Comparison of ENCODE assay signal across 8 cellular contexts in genomic region chr3:9067352-9067975, GRCh38.
A peak's percentile ranks its signal among the peaks of the same experiment; 100 is the strongest.
DNase-seq lines count a peak whose midpoint lies in the region; ATAC-seq, FAIRE-seq and TF ChIP-seq lines count a peak whose summit lies in the region.

No MANE protein-coding gene starts in this region.

- H4K20me1 ChIP-seq in PC-9 (ENCODE audit: insufficient read depth) (no peaks in the 10 kb centered on the region), HepG2 (ENCODE audit: insufficient read depth, low read length) (no peaks in the 10 kb centered on the region)

- 9% methylated on average over 13 of the region's 13 CpGs for WGBS in HepG2 (ENCODE audit: low lambda C conversion rate)

- peak; percentile 76 for TF ChIP-seq RAD21 in HepG2 (CRISPR knock-in tag; IDR thresholded peaks at IDR 0.05)

- H2AFZ ChIP-seq in PC-9 = no peak overlapping the region
- no peak overlapping the region for H2AFZ ChIP-seq in HepG2 (ENCODE audit: low read length)

- FAIRE-seq in HTR-8/SVneo (lab: Jason Lieb, UNC) (no peak), HepG2 (lab: Jason Lieb, UNC) (peak; percentile 75)

- TF ChIP-seq EP300 in HepG2 (IDR thresholded peaks at IDR 0.05; ENCODE audit: low read depth in 2 of 2, low read length in 2 of 2) = no peak
- TF ChIP-seq EP300 in HepG2 (CRISPR knock-in tag; IDR thresholded peaks at IDR 0.05; ENCODE audit: borderline replicate concordance) = no peak

- no peaks in the 10 kb centered on the region for H3F3A ChIP-seq in PC-9 (ENCODE audit: insufficient read depth, low read depth)

- H3K4me2 ChIP-seq in PC-9 (no peak overlapping the region), HepG2 (ENCODE audit: low read depth, low read length) (no peak overlapping the region)

- H3K4me1 ChIP-seq in PC-9 (replicated peaks; ENCODE audit: insufficient read depth) = no peaks in the 10 kb centered on the region
- H3K4me1 ChIP-seq in HepG2 (ENCODE audit: insufficient read depth, low read length) = no peaks in the 10 kb centered on the region

- H3K4me3 ChIP-seq in PC-9 = no peak overlapping the region
- H3K4me3 ChIP-seq in HepG2 (replicated peaks in 1 of 3; ENCODE audit: insufficient read depth in 1 of 3, low read depth in 2 of 3, low read length in 3 of 3) = no peak overlapping the region

- POLR2A ChIA-PET in PC-9 (lab: Charles Lee; ENCODE audit: unreplicated experiment) = no interaction called here
- POLR2A ChIA-PET in HepG2 (lab: Yijun Ruan, JAX) = no interaction called here

- H3K9me3 ChIP-seq in PC-9 (ENCODE audit: insufficient read depth, low read depth) (peaks cover 2% of the 10 kb centered on the region; the same call in 1 of the 2 replicates), HepG2 (ENCODE audit: low read length) (no peaks in the 10 kb centered on the region)

- H3K9me2 ChIP-seq in PC-9 (ENCODE audit: insufficient read depth) = no peaks in the 10 kb centered on the region

- CTCF ChIA-PET in PC-9 (lab: Charles Lee) (no interaction called here), HepG2 (lab: Yijun Ruan, JAX; ENCODE audit: low intra/inter-chr PET ratio, low total read pairs) (interaction anchor here (1.6 to 4.4 kb wide), 4 partner anchors 71 to 235 kb away, joined by 4 to 45 read pairs (median 6); no protein-coding TSS in a partner anchor)

- H3K27me3 ChIP-seq in PC-9 (ENCODE audit: insufficient read depth, low read depth) (no peaks in the 10 kb centered on the region), HepG2 (ENCODE audit: control insufficient read depth in 1 of 2, insufficient read depth in 2 of 2, low read length in 2 of 2) (no peaks in the 10 kb centered on the region; a peak in 1 of 5 replicates)

- TF ChIP-seq POLR2A in HepG2 (IDR thresholded peaks at IDR 0.05; ENCODE audit: insufficient read depth in 1 of 2, low read depth in 2 of 2, low read length in 2 of 2) = no peak

- intact Hi-C loops in PC-9 (cut with micrococcal nuclease; ENCODE audit: unreplicated experiment) (loop anchor here (1.0 to 5.0 kb wide), 4 partner anchors 97 to 404 kb away; partner anchors contain the start of gene OXTR), HepG2 (cut with micrococcal nuclease; ENCODE audit: unreplicated experiment) (loop anchor here (1.0 kb wide), 3 partner anchors 96 to 235 kb away; no protein-coding TSS in a partner anchor)

- no peaks in the 10 kb centered on the region for H3K36me3 ChIP-seq in PC-9 (ENCODE audit: low read depth)
- H3K36me3 ChIP-seq in HepG2 (replicated peaks in 1 of 2; ENCODE audit: control insufficient read depth in 1 of 2, insufficient read depth in 2 of 2, low read length in 2 of 2) = no peaks in the 10 kb centered on the region

- BruUV-seq in PC-9 (replicated peaks; lab: Mats Ljungman, UMichigan) (no TSS peak), HepG2 (replicated peaks; lab: Mats Ljungman, UMichigan) (no TSS peak)

- peak; percentile 98 for TF ChIP-seq CTCF in AG09319 (IDR thresholded peaks at IDR 0.05; ENCODE audit: low read depth, low read length)
- TF ChIP-seq CTCF in GM12874 (IDR thresholded peaks at IDR 0.05; ENCODE audit: insufficient read depth, low read depth, low read length) = peak; percentile 86
- TF ChIP-seq CTCF in PC-9 (conservative IDR thresholded peaks at IDR 0.05) = peak; percentile 96
- peak; percentile 88 for TF ChIP-seq CTCF in HepG2 (CRISPR knock-in tag; IDR thresholded peaks at IDR 0.05)

- DNase-seq in AG09319 (ENCODE audit: extremely low read depth, low read depth) = peak; percentile 20
- DNase-seq in HTR-8/SVneo (ENCODE audit: insufficient read length, low spot score) = peak; percentile 65
- peak in 1 of 2 experiments; percentile 33 for DNase-seq in PC-9
- peak; percentile 44 for DNase-seq in HepG2 (ENCODE audit: low spot score)
- DNase-seq in superior temporal gyrus (ENCODE audit: extremely low spot score) = peak; percentile 89

- peak; percentile 86 for ATAC-seq in HepG2
- ATAC-seq in GM21825 (IDR thresholded peaks at IDR 0.05; ENCODE audit: unreplicated experiment) = no peak

- in situ Hi-C loops in HepG2 (cut with HindIII; ENCODE audit: extremely low pct_ligation_motif_present, low pct_unique_long_range_greater_than_20kb) = loop anchor here (5.0 kb wide), 1 partner anchor 95 kb away; no protein-coding TSS in a partner anchor

- H3K27ac ChIP-seq in PC-9 (no peak overlapping the region), cingulate gyrus (ENCODE audit: low read depth, low read length) (peak overlapping the region; percentile 1), HepG2 (ENCODE audit: extremely low read length, insufficient read depth, low read length) (no peak overlapping the region)

- H3K9ac ChIP-seq in HepG2 (ENCODE audit: insufficient read depth, low read depth, low read length) = no peak overlapping the region

- no peaks in the 10 kb centered on the region for H3K79me2 ChIP-seq in PC-9 (ENCODE audit: low read depth)
- no peaks in the 10 kb centered on the region for H3K79me2 ChIP-seq in HepG2 (ENCODE audit: insufficient read depth, low read length)

TF ChIP-seq in HepG2, 621 proteins besides CTCF, POLR2A, EP300 and RAD21:
- TF ChIP-seq SOX5 (CRISPR knock-in tag; IDR thresholded peaks at IDR 0.05; ENCODE audit: borderline replicate concordance) (no peak), STAG1 (CRISPR knock-in tag; IDR thresholded peaks at IDR 0.05) (peak; percentile 89), SMC3 (IDR thresholded peaks at IDR 0.05; ENCODE audit: low read length) (peak; percentile 98)
